Comparison of ENCODE assay signal across 1 cellular context in the genomic region with DNA sequence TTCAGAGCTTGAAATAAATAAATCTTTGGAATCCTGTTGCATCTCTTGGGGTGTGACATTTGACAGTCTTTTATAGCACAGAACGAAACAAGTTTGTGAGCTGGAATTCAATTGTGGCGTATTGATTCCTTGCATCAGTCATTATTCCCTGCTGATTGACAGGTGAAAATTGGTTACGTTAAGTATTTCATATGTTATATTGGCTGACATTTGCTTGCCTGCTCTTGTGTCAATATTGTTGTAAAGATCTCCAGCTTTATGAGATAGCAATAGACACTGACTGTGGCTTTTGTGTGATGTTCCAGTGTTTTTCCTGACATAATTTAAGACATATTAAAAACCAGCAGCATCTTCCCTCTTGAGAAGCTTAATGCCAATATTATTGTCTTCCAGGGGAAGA.
TF ChIP-seq lines count a peak whose summit lies in the region.

No MANE protein-coding gene starts in this region.

TF ChIP-seq in IMR-90, 13 proteins besides CTCF, POLR2A, EP300 and RAD21 (continued from another document):
- TF ChIP-seq, protein P1, sequence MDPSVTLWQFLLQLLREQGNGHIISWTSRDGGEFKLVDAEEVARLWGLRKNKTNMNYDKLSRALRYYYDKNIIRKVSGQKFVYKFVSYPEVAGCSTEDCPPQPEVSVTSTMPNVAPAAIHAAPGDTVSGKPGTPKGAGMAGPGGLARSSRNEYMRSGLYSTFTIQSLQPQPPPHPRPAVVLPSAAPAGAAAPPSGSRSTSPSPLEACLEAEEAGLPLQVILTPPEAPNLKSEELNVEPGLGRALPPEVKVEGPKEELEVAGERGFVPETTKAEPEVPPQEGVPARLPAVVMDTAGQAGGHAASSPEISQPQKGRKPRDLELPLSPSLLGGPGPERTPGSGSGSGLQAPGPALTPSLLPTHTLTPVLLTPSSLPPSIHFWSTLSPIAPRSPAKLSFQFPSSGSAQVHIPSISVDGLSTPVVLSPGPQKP (IDR thresholded peaks at IDR 0.05; ENCODE audit: borderline replicate concordance, low read depth, low read length): no peak
- TF ChIP-seq FOS (IDR thresholded peaks at IDR 0.05; ENCODE audit: low read depth, low read length) (no peak), CHD1 (IDR thresholded peaks at IDR 0.05; ENCODE audit: low read depth, low read length) (no peak), NFE2L2 (IDR thresholded peaks at IDR 0.05; ENCODE audit: low read depth, low read length) (no peak), CEBPB (IDR thresholded peaks at IDR 0.05; ENCODE audit: low read depth, low read length) (no peak)
